Comparison of ENCODE assay signal across 26 cellular contexts in genomic region chr1:214571281-214571680, GRCh38.
"Had no signal": no experiment of that assay in that cellular context is flagged by ENCODE, and none has a peak within 500 bp of the region (broad histone marks: within the 10 kb centered on the region; RNA-seq: fewer than 3 reads in every experiment).

No MANE protein-coding gene starts in this region.

- FAIRE-seq: bronchial epithelial cell had no signal

- H3K4me3 Mint-ChIP-seq: activated CD4-positive, alpha-beta memory T cell treated with anti-CD3 and anti-CD28 coated beads for 36 hours; activated naive CD4-positive, alpha-beta T cell treated with anti-CD3 and anti-CD28 coated beads for 36 hours; activated naive CD8-positive, alpha-beta T cell treated with anti-CD3 and anti-CD28 coated beads, Interleukin-2, amount 10 ng/mL, durations not matched to agents 7 days and 5 days; activated T-cell treated with anti-CD3 and anti-CD28 coated beads, Interleukin-2, amount 50 U/mL, for 72 hours; effector memory CD8-positive, alpha-beta T cell; natural killer cell treated with Interleukin-12 subunit alpha and Interleukin-12 subunit beta and Interleukin-15 and Interleukin-18, amount 100 ng/mL, for 72 hours had no signal

- ATAC-seq: activated T-cell treated with anti-CD3 and anti-CD28 coated beads, Interleukin-2, amount 50 U/mL, for 72 hours; effector memory CD8-positive, alpha-beta T cell; gastrocnemius medialis; heart left ventricle; lower lobe of right lung; natural killer cell treated with Interleukin-12 subunit alpha and Interleukin-12 subunit beta and Interleukin-15 and Interleukin-18, amount 100 ng/mL, for 72 hours; psoas muscle; stimulated activated naive CD8-positive, alpha-beta T cell treated with anti-CD3 and anti-CD28 coated beads, Interleukin-15, Interleukin-2, amounts not matched to agents 100 U/mL and 50 U/mL, for 24 hours; upper lobe of right lung had no signal

- H3K27ac ChIP-seq: colonic mucosa, dorsolateral prefrontal cortex, gastrocnemius medialis, heart left ventricle, lower lobe of right lung, psoas muscle, right atrium auricular region, spleen, upper lobe of right lung had no signal

- DNase-seq: activated CD4-positive, alpha-beta memory T cell treated with anti-CD3 and anti-CD28 coated beads for 36 hours; activated CD4-positive, alpha-beta T cell treated with anti-CD3 and anti-CD28 coated beads for 4 hours; activated CD4-positive, CD25-positive, alpha-beta regulatory T cell; activated effector memory CD4-positive, alpha-beta T cell treated with Interleukin-2 at 50 U/mL for 16 hours; activated naive CD4-positive, alpha-beta T cell treated with anti-CD3 and anti-CD28 coated beads for 36 hours; activated naive CD8-positive, alpha-beta T cell treated with anti-CD3 and anti-CD28 coated beads, Interleukin-2, amount 10 ng/mL, durations not matched to agents 7 days and 5 days; activated T-cell treated with anti-CD3 and anti-CD28 coated beads, Interleukin-2, amount 50 U/mL, for 72 hours; colonic mucosa; dorsolateral prefrontal cortex; effector memory CD8-positive, alpha-beta T cell; esophagus squamous epithelium; gastrocnemius medialis; heart left ventricle; islet precursor cell; lower lobe of right lung; midbrain; ovary; psoas muscle; spleen; stimulated activated CD4-positive, alpha-beta T cell treated with anti-CD3 and anti-CD28 coated beads, Interleukin-4, amount 100 ng/mL, for 1 hour; stimulated activated naive CD8-positive, alpha-beta T cell treated with anti-CD3 and anti-CD28 coated beads, Interleukin-15, Interleukin-2, amounts not matched to agents 100 U/mL and 50 U/mL, for 24 hours; T-helper 2 cell; upper lobe of right lung had no signal

- H3K4me1 Mint-ChIP-seq: activated naive CD8-positive, alpha-beta T cell treated with anti-CD3 and anti-CD28 coated beads, Interleukin-2, amount 10 ng/mL, durations not matched to agents 7 days and 5 days had no signal

- H3K27ac Mint-ChIP-seq: activated CD4-positive, alpha-beta memory T cell treated with anti-CD3 and anti-CD28 coated beads for 36 hours; activated naive CD4-positive, alpha-beta T cell treated with anti-CD3 and anti-CD28 coated beads for 36 hours; activated naive CD8-positive, alpha-beta T cell treated with anti-CD3 and anti-CD28 coated beads, Interleukin-2, amount 10 ng/mL, durations not matched to agents 7 days and 5 days; activated T-cell treated with anti-CD3 and anti-CD28 coated beads, Interleukin-2, amount 50 U/mL, for 72 hours; effector memory CD8-positive, alpha-beta T cell; natural killer cell treated with Interleukin-12 subunit alpha and Interleukin-12 subunit beta and Interleukin-15 and Interleukin-18, amount 100 ng/mL, for 72 hours had no signal
